ENCODE assay signal across 1 cellular context in genomic region chr3:14423197-14423743, GRCh38.
TF ChIP-seq lines count a peak whose summit lies in the region.

No MANE protein-coding gene starts in this region.

TF ChIP-seq in WTC11, 78 proteins besides CTCF, POLR2A, EP300 and RAD21 (continued from another document):
- TF ChIP-seq ZNF532 (CRISPR knock-in tag; IDR thresholded peaks at IDR 0.05; ENCODE audit: borderline replicate concordance) (no peak), GRHL2 (CRISPR knock-in tag; IDR thresholded peaks at IDR 0.05; ENCODE audit: insufficient replicate concordance, severe bottlenecking) (no peak), ZMAT4 (CRISPR knock-in tag; IDR thresholded peaks at IDR 0.05) (no peak), EMX1 (CRISPR knock-in tag; IDR thresholded peaks at IDR 0.05) (no peak), ETV6 (CRISPR knock-in tag; IDR thresholded peaks at IDR 0.05) (no peak), ZNF263 (CRISPR knock-in tag; IDR thresholded peaks at IDR 0.05; ENCODE audit: low read depth) (no peak), SMAD4 (CRISPR knock-in tag; IDR thresholded peaks at IDR 0.05) (no peak)
TF ChIP-seq in WTC11: peak in this region for 0.
